8 cellular contexts compared by ENCODE assay signal in the genomic region with DNA sequence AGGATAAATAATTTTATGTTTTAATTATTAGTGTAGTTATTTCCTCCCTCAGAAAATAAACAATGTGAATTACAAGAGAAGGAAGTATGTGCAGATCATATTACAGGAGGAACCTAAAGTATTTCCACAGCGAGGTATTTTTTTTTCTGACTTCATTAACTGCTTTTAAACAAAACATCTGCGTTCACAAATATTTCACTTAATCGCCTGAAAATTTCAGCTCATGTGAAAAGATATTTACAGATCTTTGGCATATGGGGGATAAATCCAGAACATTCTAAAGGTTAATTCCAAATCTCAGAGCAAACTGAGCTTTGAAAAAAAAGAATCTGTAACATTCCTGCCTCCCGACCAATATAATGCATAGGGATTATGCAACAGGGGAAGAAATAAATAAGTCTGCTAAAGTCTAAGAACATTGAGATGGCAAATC. TPM values are rescaled to one million over a fixed set of nuclear protein-coding genes. Genes with fewer than 3 reads are reported as not detected.
DNase-seq lines count a peak whose midpoint lies in the region; ATAC-seq, FAIRE-seq and TF ChIP-seq lines count a peak whose summit lies in the region.

No MANE protein-coding gene starts in this region.

- DNase-seq in NCI-H82 (lab: John Stamatoyannopoulos, UW) (peak; percentile 10), NCI-H82 treated with DMSO at 0.1 percent for 48 hours (lab: John Stamatoyannopoulos, UW; ENCODE audit: unreplicated experiment) (no peak), dedifferentiated amniotic fluid mesenchymal stem cell (ENCODE audit: extremely low spot score) (peak; percentile 50), mesothelial cell of epicardium (ENCODE audit: low spot score in 2 of 2, unreplicated experiment in 2 of 2) (no peak), type B pancreatic cell (ENCODE audit: extremely low spot score, unreplicated experiment) (no peak), urothelium cell line (ENCODE audit: low spot score) (no peak), NOMO-1 treated with DMSO at 0.1 percent for 48 hours (lab: John Stamatoyannopoulos, UW; ENCODE audit: unreplicated experiment) (no peak)
- no peak for DNase-seq in natural killer cell treated with Interleukin-12 subunit alpha and Interleukin-12 subunit beta and Interleukin-15 and Interleukin-18, amount 100 ng/mL, for 72 hours (ENCODE audit: low spot score)

- H3K36me3 Mint-ChIP-seq in mesothelial cell of epicardium: peaks cover 26% of the 10 kb centered on the region
- peaks cover 16% of the 10 kb centered on the region for H3K36me3 Mint-ChIP-seq in type B pancreatic cell
- peaks cover 7% of the 10 kb centered on the region for H3K36me3 Mint-ChIP-seq in natural killer cell treated with Interleukin-12 subunit alpha and Interleukin-12 subunit beta and Interleukin-15 and Interleukin-18, amount 100 ng/mL, for 72 hours

- H3K4me1 Mint-ChIP-seq in mesothelial cell of epicardium (peaks cover 34% of the 10 kb centered on the region), type B pancreatic cell (ENCODE audit: unreplicated experiment) (peaks cover 26% of the 10 kb centered on the region)
- peaks cover 7 to 8% of the 10 kb centered on the region in 2 donors for H3K4me1 Mint-ChIP-seq in natural killer cell treated with Interleukin-12 subunit alpha and Interleukin-12 subunit beta and Interleukin-15 and Interleukin-18, amount 100 ng/mL, for 72 hours (ENCODE audit: low read depth in 2 of 2)

- TF ChIP-seq CTCF in mesothelial cell of epicardium (IDR thresholded peaks at IDR 0.05; ENCODE audit: unreplicated experiment): no peak
- TF ChIP-seq CTCF in type B pancreatic cell (conservative IDR thresholded peaks at IDR 0.05): no peak

- peak overlapping the region; percentile 98 for H3K27ac Mint-ChIP-seq in mesothelial cell of epicardium
- peak overlapping the region; percentile 85 for H3K27ac Mint-ChIP-seq in type B pancreatic cell
- H3K27ac Mint-ChIP-seq in natural killer cell treated with Interleukin-12 subunit alpha and Interleukin-12 subunit beta and Interleukin-15 and Interleukin-18, amount 100 ng/mL, for 72 hours: no peak overlapping the region

- H3K4me3 Mint-ChIP-seq in mesothelial cell of epicardium: peak overlapping the region; percentile 49
- H3K4me3 Mint-ChIP-seq in type B pancreatic cell: peak overlapping the region; percentile 71
- H3K4me3 Mint-ChIP-seq in natural killer cell treated with Interleukin-12 subunit alpha and Interleukin-12 subunit beta and Interleukin-15 and Interleukin-18, amount 100 ng/mL, for 72 hours: no peak overlapping the region

- H3K9me3 Mint-ChIP-seq in mesothelial cell of epicardium: peaks cover 5% of the 10 kb centered on the region
- no peaks in the 10 kb centered on the region for H3K9me3 Mint-ChIP-seq in type B pancreatic cell
- no peaks in the 10 kb centered on the region for H3K9me3 Mint-ChIP-seq in natural killer cell treated with Interleukin-12 subunit alpha and Interleukin-12 subunit beta and Interleukin-15 and Interleukin-18, amount 100 ng/mL, for 72 hours

- no peak for FAIRE-seq in urothelium cell line (lab: Jason Lieb, UNC)

- no peaks in the 10 kb centered on the region for H3K27me3 Mint-ChIP-seq in mesothelial cell of epicardium (ENCODE audit: low read depth)
- H3K27me3 Mint-ChIP-seq in type B pancreatic cell: no peaks in the 10 kb centered on the region
- no peaks in the 10 kb centered on the region for H3K27me3 Mint-ChIP-seq in natural killer cell treated with Interleukin-12 subunit alpha and Interleukin-12 subunit beta and Interleukin-15 and Interleukin-18, amount 100 ng/mL, for 72 hours

- ATAC-seq in natural killer cell treated with Interleukin-12 subunit alpha and Interleukin-12 subunit beta and Interleukin-15 and Interleukin-18, amount 100 ng/mL, for 72 hours: no peak

RNA-seq across cellular contexts. Expression of a gene that starts 39.3 kb away (rescaled TPM):
- total RNA-seq in mesothelial cell of epicardium (77.7 to 84.3 TPM (median 81.2 TPM) in 3 replicates), type B pancreatic cell (ENCODE audit: low replicate concordance) (96.5 and 122 TPM in 2 replicates)
- total RNA-seq in natural killer cell treated with Interleukin-12 subunit alpha and Interleukin-12 subunit beta and Interleukin-15 and Interleukin-18, amount 100 ng/mL, for 72 hours: 10 to 100 TPM; 60.2 to 75.0 TPM

Comparison
In these comparisons a context has a peak if more than half of its experiments do, and no peak if none do; other contexts are left out.
1. DNase-seq: peak in NCI-H82 (single experiment) and dedifferentiated amniotic fluid mesenchymal stem cell (single experiment); none in NCI-H82 treated with DMSO at 0.1 percent for 48 hours (single experiment), mesothelial cell of epicardium (0 of 2), type B pancreatic cell (single experiment), natural killer cell treated with Interleukin-12 subunit alpha and Interleukin-12 subunit beta and Interleukin-15 and Interleukin-18, amount 100 ng/mL, for 72 hours (single experiment), urothelium cell line (single experiment) and NOMO-1 treated with DMSO at 0.1 percent for 48 hours (single experiment).
2. H3K27ac Mint-ChIP-seq: peak in mesothelial cell of epicardium (single experiment) and type B pancreatic cell (single experiment); none in natural killer cell treated with Interleukin-12 subunit alpha and Interleukin-12 subunit beta and Interleukin-15 and Interleukin-18, amount 100 ng/mL, for 72 hours (0 of 2).